9 cellular contexts compared by ENCODE assay signal in the genomic region with DNA sequence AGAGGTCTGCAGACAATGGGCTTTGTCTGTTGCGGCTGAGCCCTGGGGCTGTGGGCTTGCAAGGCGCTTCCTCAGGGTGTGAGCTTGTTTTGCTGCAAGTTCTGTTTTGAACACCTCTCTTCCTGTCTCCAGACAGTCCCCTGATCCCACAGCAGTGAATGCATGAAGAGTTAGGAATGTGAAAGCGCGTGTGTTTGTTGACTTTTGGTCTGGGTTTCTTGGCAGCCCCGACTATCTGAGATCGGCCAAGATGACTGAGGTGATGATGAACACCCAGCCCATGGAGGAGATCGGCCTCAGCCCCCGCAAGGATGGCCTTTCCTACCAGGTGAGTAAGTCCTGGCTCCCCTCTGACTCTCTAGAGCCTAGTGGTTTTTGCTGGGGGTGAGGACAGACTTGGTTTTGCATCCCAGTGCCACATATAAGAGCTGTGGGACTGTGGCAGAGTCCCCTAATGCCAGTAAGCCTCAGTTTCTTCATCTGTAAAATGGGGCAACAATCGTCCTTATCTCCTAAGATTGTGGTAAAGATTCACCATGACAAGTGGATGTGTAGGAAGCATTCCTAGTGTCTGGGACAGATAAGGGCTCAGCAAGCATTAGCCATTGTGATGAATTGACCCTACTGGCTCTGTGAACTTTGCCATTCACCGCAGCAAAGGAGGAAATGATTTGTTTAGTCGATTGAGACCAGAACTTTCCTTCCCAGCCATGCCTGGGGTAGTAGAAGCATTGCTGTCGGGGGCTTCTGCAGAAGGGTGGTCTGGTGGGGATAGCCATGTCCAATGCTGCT. TPM values are rescaled to one million over a fixed set of nuclear protein-coding genes. Genes with fewer than 3 reads are reported as not detected.
DNase-seq lines count a peak whose midpoint lies in the region; ATAC-seq, FAIRE-seq and TF ChIP-seq lines count a peak whose summit lies in the region.
"Had no signal": no experiment of that assay in that cellular context is flagged by ENCODE, and none has a peak within 500 bp of the region (broad histone marks: within the 10 kb centered on the region; RNA-seq: fewer than 3 reads in every experiment).

No MANE protein-coding gene starts in this region.

- H3K27me3 ChIP-seq in pancreas, result no peaks in the 10 kb centered on the region

- H3K9me3 Mint-ChIP-seq in endothelial cell (ENCODE audit: unreplicated experiment), result no peaks in the 10 kb centered on the region

- H3K27ac Mint-ChIP-seq in T-helper 17 cell (peak overlapping the region; percentile 91), endothelial cell (ENCODE audit: unreplicated experiment) (peak overlapping the region; percentile 80)

- FAIRE-seq in pancreas (lab: Jason Lieb, UNC), result no peak

- H3K27ac ChIP-seq in pancreas, result peak overlapping the region in 1 of 4 donors; percentile 44
- H3K27ac ChIP-seq: neutrophil had no signal

- H3K9me3 ChIP-seq in T-helper 17 cell (ENCODE audit: control insufficient read depth, low read length, poor library complexity, severe bottlenecking) (no peaks in the 10 kb centered on the region), pancreas (no peaks in the 10 kb centered on the region)
- H3K9me3 ChIP-seq: neutrophil had no signal

- no peaks in the 10 kb centered on the region for H3K36me3 ChIP-seq in pancreas
- H3K36me3 ChIP-seq: neutrophil had no signal

- DNase-seq in GM12865 (ENCODE audit: low read depth) (peak; percentile 17), T-helper 17 cell (no peak), endothelial cell (ENCODE audit: low spot score) (peak; percentile 36), pancreas (peak in 1 of 6 donors; percentile 35), anterior cingulate cortex (lab: John Stamatoyannopoulos, UW) (no peak), MV-4-11 (lab: John Stamatoyannopoulos, UW) (no peak), NCI-H345 (lab: John Stamatoyannopoulos, UW) (no peak)

- no peak for ATAC-seq in T-helper 17 cell
- peak in 3 of 4 donors; percentile 10 to 37 (median 13) for ATAC-seq in pancreas
- no peak for ATAC-seq in GM21381 (IDR thresholded peaks at IDR 0.05; ENCODE audit: unreplicated experiment)

- 50% methylated on average over 12 of the region's 12 CpGs for WGBS in pancreas, 2 donors

- H3K4me3 Mint-ChIP-seq in T-helper 17 cell (peak overlapping the region; percentile 98), endothelial cell (ENCODE audit: unreplicated experiment) (peak overlapping the region; percentile 96)

- peaks cover 56% of the 10 kb centered on the region for H3K4me1 Mint-ChIP-seq in T-helper 17 cell
- H3K4me1 Mint-ChIP-seq in endothelial cell (ENCODE audit: unreplicated experiment), result peaks cover 57% of the 10 kb centered on the region

- no peak for TF ChIP-seq CTCF in GM12865 (IDR thresholded peaks at IDR 0.05; ENCODE audit: insufficient read depth, low read depth, low read length, missing control alignments)
- TF ChIP-seq CTCF in endothelial cell (IDR thresholded peaks at IDR 0.05; ENCODE audit: unreplicated experiment), result no peak
- TF ChIP-seq CTCF in pancreas (IDR thresholded peaks at IDR 0.05), result no peak

- H3K27me3 Mint-ChIP-seq in T-helper 17 cell, result no peaks in the 10 kb centered on the region
- H3K27me3 Mint-ChIP-seq in endothelial cell (ENCODE audit: unreplicated experiment), result peaks cover 17% of the 10 kb centered on the region

- intact Hi-C loops in pancreas (cut with DNase I), result no loop called here

- peaks cover 12% of the 10 kb centered on the region for H3K36me3 Mint-ChIP-seq in T-helper 17 cell (ENCODE audit: low read depth)
- H3K36me3 Mint-ChIP-seq in endothelial cell (ENCODE audit: low read depth, unreplicated experiment), result peaks cover 34% of the 10 kb centered on the region

- H3K4me1 ChIP-seq in pancreas, result peaks cover 0 to 4% (median 0%) of the 10 kb centered on the region in 3 donors

- H3K4me3 ChIP-seq in GM12865 (ENCODE audit: low read depth, low read length), result no peak overlapping the region
- H3K4me3 ChIP-seq in pancreas, result peak overlapping the region in 1 of 4 donors; percentile 68

RNA-seq across cellular contexts. Expression of gene LBH, which starts 3.0 kb away (rescaled TPM):
- total RNA-seq in T-helper 17 cell, result 100 to 1,000 TPM; 118 to 127 TPM
- 137 TPM for total RNA-seq in endothelial cell (ENCODE audit: unreplicated experiment)
- 10 to 100 TPM in 2 of 6 donors, 1 to 10 TPM in 4; 5.1 to 26.9 (median 7.4) TPM for total RNA-seq in pancreas
- 10 to 100 TPM in 1 of 2 donors, 1 to 10 TPM in 1; 4.1 to 12.1 TPM for polyA plus RNA-seq in pancreas

Comparison
In these comparisons a context has a peak if more than half of its experiments do, and no peak if none do; other contexts are left out.
1. DNase-seq: peak in GM12865 (single experiment) and endothelial cell (single experiment); none in T-helper 17 cell (0 of 3), anterior cingulate cortex (0 of 58), MV-4-11 (single experiment) and NCI-H345 (single experiment).
2. ATAC-seq: peak in pancreas (3 of 4); none in T-helper 17 cell (single experiment) and GM21381 (single experiment).